ENCODE assay signal across 4 cellular contexts in the genomic region with DNA sequence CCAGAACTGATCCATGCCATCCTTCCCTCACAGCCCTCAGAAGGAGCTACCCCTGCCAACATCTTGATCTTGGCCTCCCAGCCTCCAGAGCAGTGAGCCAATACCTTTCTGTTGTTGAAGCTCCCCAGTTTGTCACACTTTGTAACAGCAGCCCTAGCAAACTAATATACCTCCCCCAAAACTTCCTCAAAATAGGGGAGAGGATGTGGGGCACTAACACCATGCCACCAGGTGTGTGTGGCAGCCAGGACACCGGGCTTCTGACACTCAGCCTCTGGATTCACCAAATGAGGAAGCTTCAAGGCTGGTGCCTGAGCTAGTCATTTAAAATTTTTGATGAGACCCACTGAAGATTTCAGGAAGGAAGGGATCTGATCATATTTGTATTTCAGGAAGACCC.
"Had no signal": no experiment of that assay in that cellular context is flagged by ENCODE, and none has a peak within 500 bp of the region (broad histone marks: within the 10 kb centered on the region; RNA-seq: fewer than 3 reads in every experiment).

No MANE protein-coding gene starts in this region.

- H3K27ac Mint-ChIP-seq: GM23338 had no signal

- H3K9me3 Mint-ChIP-seq: GM23338, H9 had no signal

- H3K4me2 ChIP-seq: GM23338 had no signal

- ATAC-seq: GM23338 had no signal

- H2AFZ ChIP-seq: GM23338 had no signal

- H3K4me3 Mint-ChIP-seq: GM23338, H9 had no signal

- DNase-seq: H9, HCEC 1CT, IMR-90 had no signal

- H3K4me3 ChIP-seq: GM23338 had no signal
